Comparison of ENCODE assay signal across 1 cellular context in the genomic region with DNA sequence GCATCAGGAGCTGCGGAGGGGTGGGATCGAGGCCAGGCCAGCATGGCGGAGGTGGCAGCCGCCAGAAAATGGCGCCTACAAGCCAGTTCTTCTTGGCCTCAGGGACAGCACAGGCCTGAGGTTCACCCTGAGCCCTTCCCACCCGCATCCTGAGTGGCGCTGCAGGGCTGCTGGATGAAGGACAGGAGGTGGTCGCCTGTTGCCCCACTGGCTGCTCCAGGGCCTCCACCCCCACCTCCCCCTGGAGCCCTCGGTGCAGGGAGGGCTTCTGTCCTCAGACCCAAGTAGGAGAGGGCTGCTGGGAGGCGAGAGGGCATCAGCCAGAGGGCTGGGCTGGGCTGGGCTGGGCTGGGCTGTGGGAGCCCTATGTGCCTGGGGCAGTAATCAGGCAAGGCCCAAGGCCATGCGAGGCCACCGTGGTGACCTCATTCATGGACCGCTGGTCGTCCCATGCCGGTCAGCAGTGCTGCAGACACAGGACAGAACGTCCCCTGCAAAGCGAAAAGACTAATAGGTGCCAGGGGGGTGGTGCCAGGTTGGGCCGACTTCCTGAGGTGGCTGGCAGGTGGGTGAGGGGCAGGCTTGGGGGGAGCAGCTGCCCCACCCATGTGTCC.
TF ChIP-seq lines count a peak whose summit lies in the region.

No MANE protein-coding gene starts in this region.

TF ChIP-seq in endothelial cell of umbilical vein, 7 proteins besides CTCF, POLR2A, EP300 and RAD21:
- TF ChIP-seq GATA2 (IDR thresholded peaks at IDR 0.05; ENCODE audit: insufficient read depth, insufficient read length, low read depth, low read length) (no peak), POLR2AphosphoS5 (IDR thresholded peaks at IDR 0.05; ENCODE audit: insufficient read depth, low read depth, low read length) (peak; percentile 24), EZH2 (IDR thresholded peaks at IDR 0.05; ENCODE audit: borderline replicate concordance, low read depth, low read length, severe bottlenecking) (no peak), MYC (IDR thresholded peaks at IDR 0.05; ENCODE audit: low read depth, low read length) (no peak), JUN (IDR thresholded peaks at IDR 0.05; ENCODE audit: borderline replicate concordance, insufficient read depth, insufficient read length, low read depth) (no peak), FOS (IDR thresholded peaks at IDR 0.05; ENCODE audit: borderline replicate concordance, insufficient read depth, low read length) (no peak)
- TF ChIP-seq, protein P1, sequence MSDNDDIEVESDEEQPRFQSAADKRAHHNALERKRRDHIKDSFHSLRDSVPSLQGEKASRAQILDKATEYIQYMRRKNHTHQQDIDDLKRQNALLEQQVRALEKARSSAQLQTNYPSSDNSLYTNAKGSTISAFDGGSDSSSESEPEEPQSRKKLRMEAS (IDR thresholded peaks at IDR 0.05; ENCODE audit: insufficient read depth, insufficient read length): no peak
